In genomic region chr4:2468464-2469191, GRCh38 we compare ENCODE assay signal across 8 cellular contexts. TPM values are rescaled to one million over a fixed set of nuclear protein-coding genes. Genes with fewer than 3 reads are reported as not detected.
DNase-seq lines count a peak whose midpoint lies in the region; FAIRE-seq and TF ChIP-seq lines count a peak whose summit lies in the region.

Gene RNF4, plus strand, starts transcription at chr4:2469106. Its CDS starts 21,388 bp downstream, at chr4:2490494.

- H3K9me3 ChIP-seq in neutrophil = no peaks in the 10 kb centered on the region

- TF ChIP-seq CTCF in neutrophil (IDR thresholded peaks at IDR 0.05) = peak; percentile 26

- POLR2A ChIA-PET in HEK293T (lab: Yijun Ruan, JAX) = interaction anchor here (0.6 to 2.2 kb wide), 29 partner anchors 9 to 612 kb away, joined by 3 to 21 read pairs (median 4); partner anchors contain the start of genes CFAP99, FAM193A, GRK4 and HAUS3

- H3K27ac ChIP-seq in neutrophil (peak within 1 kb of the TSS; percentile 86), substantia nigra (ENCODE audit: low read depth, low read length, poor library complexity, severe bottlenecking) (peak within 1 kb of the TSS; percentile 84)

- peak; percentile 95 for DNase-seq in GF-D8 (lab: John Stamatoyannopoulos, UW)
- DNase-seq in HEK293T (ENCODE audit: extremely low spot score) = peak; percentile 98
- DNase-seq in MV-4-11 (lab: John Stamatoyannopoulos, UW) = peak; percentile 97
- DNase-seq in SK-MEL-5 (ENCODE audit: low read depth, low spot score) = peak; percentile 94
- peak; percentile 96 for DNase-seq in activated naive CD4-positive, alpha-beta T cell treated with Interleukin-2 at 50 U/mL for 16 hours
- peak; percentile 99 for DNase-seq in frontal cortex (ENCODE audit: low spot score in 2 of 2)
- peak; percentile 57 to 97 (median 92) for DNase-seq in substantia nigra (lab: John Stamatoyannopoulos, UW)

- H3K4me3 ChIP-seq in neutrophil (ENCODE audit: low read depth in 1 of 2, low read length in 1 of 2) = peak within 1 kb of the TSS; percentile 67 to 85

- H3K4me1 ChIP-seq in neutrophil (ENCODE audit: control insufficient read depth in 1 of 2, insufficient read depth in 1 of 2, low read depth in 1 of 2, low read length in 1 of 2) = peaks cover 23 to 25% of the 10 kb centered on the region in 2 experiments

- H3K27me3 ChIP-seq in neutrophil = peaks cover 15% of the 10 kb centered on the region

- CTCF ChIA-PET in HEK293T (lab: Yijun Ruan, JAX) = interaction anchor here (0.6 to 2.1 kb wide), 3 partner anchors 27 to 43 kb away, joined by 3 to 8 read pairs (median 3); no protein-coding TSS in a partner anchor

- in situ Hi-C loops in SK-MEL-5 (cut with HindIII; ENCODE audit: low pct_unique_long_range_greater_than_20kb, low sequenced_read_pairs) = no loop called here

- peaks cover 16% of the 10 kb centered on the region for H3K36me3 ChIP-seq in neutrophil

- FAIRE-seq in frontal cortex (lab: Jason Lieb, UNC) = peak; percentile 3

TF ChIP-seq in HEK293T, 16 proteins besides CTCF, POLR2A, EP300 and RAD21:
- TF ChIP-seq NFRKB (IDR thresholded peaks at IDR 0.05) = no peak
- peak; percentile 96 for TF ChIP-seq ELF4 (IDR thresholded peaks at IDR 0.05)
- TF ChIP-seq L3MBTL2 (conservative IDR thresholded peaks at IDR 0.05) = peak; percentile 96
- peak; percentile 97 for TF ChIP-seq PKNOX1 (IDR thresholded peaks at IDR 0.05)

RNA-seq across cellular contexts. Expression of gene RNF4, which starts in this region (rescaled TPM):
- total RNA-seq in SK-MEL-5 (2014; rRNA removed; shearing (Covaris generic)) = 45.0 and 50.1 TPM in 2 replicates
- polyA plus RNA-seq in SK-MEL-5 (2015; cell fraction: cytosol; rRNA removed) = 63.5 and 72.5 TPM in 2 replicates
- 41.3 and 46.1 TPM in 2 replicates for polyA plus RNA-seq in SK-MEL-5 (2015; cell fraction: nucleus; rRNA removed)
- total RNA-seq in frontal cortex = 28.1 TPM

Comparison
In these comparisons a context has a peak if more than half of its experiments do, and no peak if none do; other contexts are left out.
1. Peak in every context shown above with its lines: DNase-seq, H3K4me3 ChIP-seq and H3K27ac ChIP-seq.